ENCODE assay signal across 18 cellular contexts in the genomic region with DNA sequence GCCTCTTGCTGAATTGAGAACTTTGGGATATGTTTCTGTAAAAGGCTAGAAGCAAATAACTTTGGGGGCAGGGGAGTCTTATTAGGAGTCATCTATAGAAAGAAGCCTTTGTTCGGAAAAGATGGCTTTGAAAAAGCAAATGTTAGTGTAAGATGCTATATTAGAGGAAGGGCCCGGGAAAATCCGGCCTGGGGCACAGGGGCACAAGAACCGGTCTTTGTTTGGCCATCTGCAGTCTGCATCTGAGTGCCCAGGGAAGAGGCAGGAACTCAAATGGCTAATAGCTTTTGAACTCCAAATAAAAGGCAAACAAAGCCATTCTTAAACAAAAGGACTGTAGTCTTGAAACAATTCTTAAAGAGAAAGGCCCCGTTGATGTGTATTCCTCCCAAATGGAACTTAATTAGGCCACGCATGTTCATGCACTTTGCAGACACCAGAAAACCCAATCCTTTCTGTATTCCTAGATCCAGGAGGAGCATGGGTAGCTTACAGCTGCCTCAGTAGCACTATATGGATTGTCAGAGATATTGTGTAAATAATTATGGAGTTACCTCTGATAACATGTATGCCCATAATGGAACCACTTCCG.
A peak's percentile ranks its signal among the peaks of the same experiment; 100 is the strongest.
DNase-seq lines count a peak whose midpoint lies in the region; ATAC-seq, FAIRE-seq and TF ChIP-seq lines count a peak whose summit lies in the region.
"Had no signal": no experiment of that assay in that cellular context is flagged by ENCODE, and none has a peak within 500 bp of the region (broad histone marks: within the 10 kb centered on the region; RNA-seq: fewer than 3 reads in every experiment).

No MANE protein-coding gene starts in this region.

- no peak overlapping the region for H2BK12ac ChIP-seq in H1 (ENCODE audit: low read depth, low read length)

- no peak overlapping the region for H3K4me3 Mint-ChIP-seq in GM23338
- no peak overlapping the region for H3K4me3 Mint-ChIP-seq in nephron
- H3K4me3 Mint-ChIP-seq: central memory CD8-positive, alpha-beta T cell; nephron progenitor cell had no signal

- no peaks in the 10 kb centered on the region for H3K23me2 ChIP-seq in H1 (ENCODE audit: low read depth, low read length)

- CTCF ChIA-PET in H1 (lab: Charles Lee; ENCODE audit: partially characterized antibody): interaction anchor here (1.2 to 2.0 kb wide), 4 partner anchors 7 to 132 kb away, joined by 3 to 6 read pairs (median 4); no protein-coding TSS in a partner anchor

- peak overlapping the region; percentile 78 for H4K91ac ChIP-seq in H1 (replicated peaks; ENCODE audit: insufficient read length, low read length)

- H3K56ac ChIP-seq in H1 (replicated peaks; ENCODE audit: insufficient read length, low read depth, low read length): no peak overlapping the region

- H2BK15ac ChIP-seq in H1 (ENCODE audit: low read length): no peak overlapping the region

- H3K27me3 ChIP-seq in GM23338 (ENCODE audit: insufficient read depth) (no peaks in the 10 kb centered on the region), HUES64 (ENCODE audit: insufficient read depth, low read length) (no peaks in the 10 kb centered on the region), H1 (replicated peaks in 1 of 4; ENCODE audit: control insufficient read depth in 3 of 4, extremely low read depth in 1 of 4, insufficient read depth in 3 of 4, low read length in 3 of 4) (no peaks in the 10 kb centered on the region), sigmoid colon (no peaks in the 10 kb centered on the region)
- H3K27me3 ChIP-seq: adrenal gland, BLaER1, MG63 had no signal

- peaks cover 8% of the 10 kb centered on the region for H3K27me3 Mint-ChIP-seq in GM23338 (ENCODE audit: insufficient read depth, low read depth, poor library complexity)
- peaks cover 4% of the 10 kb centered on the region for H3K27me3 Mint-ChIP-seq in nephron (ENCODE audit: low read depth)

- TF ChIP-seq EP300 in H1 (IDR thresholded peaks at IDR 0.05; ENCODE audit: borderline replicate concordance in 1 of 2, low read depth in 2 of 2, low read length in 2 of 2) (no peak), sigmoid colon (IDR thresholded peaks at IDR 0.05) (no peak)

- TF ChIP-seq POLR2A in H1 (IDR thresholded peaks at IDR 0.05; ENCODE audit: control extremely low read depth in 1 of 2, low read depth in 2 of 2, low read length in 2 of 2) (no peak), sigmoid colon (IDR thresholded peaks at IDR 0.05) (no peak)

- H3K4me1 Mint-ChIP-seq in GM23338 (peaks cover 32% of the 10 kb centered on the region), nephron (peaks cover 28% of the 10 kb centered on the region)
- H3K4me1 Mint-ChIP-seq: central memory CD8-positive, alpha-beta T cell had no signal

- H4K5ac ChIP-seq in H1 (ENCODE audit: insufficient read length, low read depth, low read length): no peak overlapping the region

- no peak for FAIRE-seq in H1 (lab: Jason Lieb, UNC)

- POLR2A ChIA-PET in H1 (lab: Charles Lee; ENCODE audit: partially characterized antibody): interaction anchor here (0.6 to 1.0 kb wide), 2 partner anchors 9 to 276 kb away, joined by 3 to 4 read pairs; no protein-coding TSS in a partner anchor

- 0 out of 2 replicates have a peak overlapping the region, but pooled peaks have one; percentile 1 for H3K9ac ChIP-seq in HUES64 (ENCODE audit: low read depth, low read length)
- no peak overlapping the region for H3K9ac ChIP-seq in H1 (replicated peaks in 1 of 4; ENCODE audit: extremely low read depth in 1 of 4, low read depth in 3 of 4, low read length in 3 of 4)
- H3K9ac ChIP-seq: BLaER1 had no signal

- TF ChIP-seq RAD21 in H1 (IDR thresholded peaks at IDR 0.05 in 1 of 2, conservative IDR thresholded peaks at IDR 0.05 in 1 of 2; ENCODE audit: low read depth in 2 of 2, low read length in 2 of 2): no peak

- H2BK120ac ChIP-seq in H1 (replicated peaks; ENCODE audit: low read depth, low read length): no peak overlapping the region

- DNase-seq in GM23338 (ENCODE audit: low spot score): peak; percentile 65
- no peak for DNase-seq in H1 (ENCODE audit: low read depth in 1 of 2, low spot score in 2 of 2)
- no peak for DNase-seq in NCI-H128 (lab: John Stamatoyannopoulos, UW; ENCODE audit: unreplicated experiment)
- no peak for DNase-seq in sigmoid colon
- DNase-seq in 8988T: no peak
- DNase-seq: adrenal gland; nephron progenitor cell; right cardiac atrium; stimulated activated CD4-positive, alpha-beta T cell treated with anti-CD3 and anti-CD28 coated beads, Interleukin-1b, Interleukin-23, amount 100 ng/mL, for 48 hours; T-helper 1 cell had no signal

- WGBS in HUES64: 46% methylated on average over 7 of the region's 7 CpGs
- 52% methylated on average over 7 of the region's 7 CpGs; no CpG with 5 or more reads in 1 of the 2 experiments for WGBS in H1 (ENCODE audit: extremely low coverage in 1 of 2, insufficient coverage in 1 of 2, insufficient read length in 1 of 2, insufficient replicate concordance in 2 of 2, low coverage in 1 of 2, low lambda C conversion rate in 2 of 2, missing lambda C conversion rate in 1 of 2), 2 experiments
- 40 to 72% methylated on average over 7 of the region's 7 CpGs for WGBS in sigmoid colon, 2 donors

- H3K9me2 ChIP-seq in GM23338 (ENCODE audit: insufficient read depth): peaks cover 21% of the 10 kb centered on the region

- H2AFZ ChIP-seq in GM23338 (no peak overlapping the region), H1 (ENCODE audit: low read length) (no peak overlapping the region)

- no peak overlapping the region; the same call in 1 of the 2 replicates for H2AK5ac ChIP-seq in H1 (ENCODE audit: low read depth, low read length)

- H3K27ac ChIP-seq in GM23338 (ENCODE audit: low read depth) (peak overlapping the region; percentile 76), HUES64 (ENCODE audit: low read depth, low read length) (peak overlapping the region; percentile 78; the same call in 1 of the 2 replicates), H1 (ENCODE audit: low read depth, low read length) (no peak overlapping the region), sigmoid colon (no peak overlapping the region)
- H3K27ac ChIP-seq: adrenal gland, BLaER1, RWPE1 had no signal

- no peak overlapping the region for H3K23ac ChIP-seq in H1 (ENCODE audit: insufficient read length)

- H3K4me1 ChIP-seq in GM23338 (ENCODE audit: insufficient read depth) (peaks cover 22% of the 10 kb centered on the region), HUES64 (ENCODE audit: insufficient read depth, low read length) (peaks cover 37% of the 10 kb centered on the region), H1 (replicated peaks in 1 of 4; ENCODE audit: control insufficient read depth in 3 of 4, insufficient read depth in 4 of 4, low read length in 3 of 4) (peaks cover 4 to 21% (median 17%) of the 10 kb centered on the region in 4 experiments; a peak in 6 of 7 replicates), sigmoid colon (peaks cover 0 to 16% (median 8%) of the 10 kb centered on the region in 4 donors)
- H3K4me1 ChIP-seq: BLaER1 had no signal

- peaks cover 11% of the 10 kb centered on the region for H3K9me3 ChIP-seq in HUES64 (ENCODE audit: insufficient read depth, low read depth, low read length)
- peaks cover 12 to 14% of the 10 kb centered on the region in 2 experiments for H3K9me3 ChIP-seq in H1 (ENCODE audit: insufficient read depth in 2 of 2, low read depth in 1 of 2, low read length in 1 of 2)
- no peaks in the 10 kb centered on the region for H3K9me3 ChIP-seq in sigmoid colon
- H3K9me3 ChIP-seq: BLaER1, MG63 had no signal

- TF ChIP-seq CTCF in GM23338 (conservative IDR thresholded peaks at IDR 0.05; ENCODE audit: low read depth in 2 of 2) (no peak), H1 (IDR thresholded peaks at IDR 0.05; ENCODE audit: control extremely low read depth in 1 of 3, insufficient read depth in 1 of 3, low read depth in 1 of 3, low read length in 3 of 3) (no peak), nephron (IDR thresholded peaks at IDR 0.05; ENCODE audit: unreplicated experiment in 3 of 3) (no peak), sigmoid colon (IDR thresholded peaks at IDR 0.05) (no peak)

- H3F3A ChIP-seq in GM23338 (replicated peaks; ENCODE audit: low read depth): peaks cover 14% of the 10 kb centered on the region; the same call in 1 of the 2 replicates

- H2BK20ac ChIP-seq in H1 (ENCODE audit: low read length): 0 out of 2 replicates have a peak overlapping the region, but pooled peaks have one; percentile 95

- no peaks in the 10 kb centered on the region for H3K79me1 ChIP-seq in H1 (ENCODE audit: low read depth, low read length)

- H3K14ac ChIP-seq in H1 (ENCODE audit: insufficient read length): no peak overlapping the region

- H3K9me3 Mint-ChIP-seq in GM23338: peaks cover 18% of the 10 kb centered on the region
- peaks cover 10% of the 10 kb centered on the region for H3K9me3 Mint-ChIP-seq in nephron
- H3K9me3 Mint-ChIP-seq: activated T-helper 2 cell treated with anti-CD3 and anti-CD28 coated beads, Interferon-gamma antibody, Interleukin-2, Interleukin-4, amounts not matched to agents 10 μg/mL and 5 μg/mL and 100 μg/mL, durations not matched to agents 14 hours and 24 hours and 36 hours; central memory CD8-positive, alpha-beta T cell had no signal

- H4K20me1 ChIP-seq in GM23338 (replicated peaks; ENCODE audit: insufficient read depth) (no peaks in the 10 kb centered on the region), H1 (replicated peaks in 1 of 2; ENCODE audit: control insufficient read depth in 1 of 2, insufficient read depth in 2 of 2, low read length in 2 of 2) (no peaks in the 10 kb centered on the region)
- H4K20me1 ChIP-seq: BLaER1 had no signal

- no peak overlapping the region; the same call in 1 of the 2 replicates for H3K27ac Mint-ChIP-seq in GM23338
- H3K27ac Mint-ChIP-seq in nephron: peak overlapping the region; percentile 24 to 67 (median 32)
- H3K27ac Mint-ChIP-seq: activated T-helper 2 cell treated with anti-CD3 and anti-CD28 coated beads, Interferon-gamma antibody, Interleukin-2, Interleukin-4, amounts not matched to agents 10 μg/mL and 5 μg/mL and 100 μg/mL, durations not matched to agents 14 hours and 24 hours and 36 hours; nephron progenitor cell had no signal

- no peak overlapping the region for H3K18ac ChIP-seq in H1 (ENCODE audit: extremely low read depth, low read length)

- peak; percentile 79 for ATAC-seq in GM23338
- ATAC-seq: right cardiac atrium had no signal

- H3K4me2 ChIP-seq in GM23338: peak overlapping the region; percentile 28; the same call in 1 of the 2 replicates
- H3K4me2 ChIP-seq in H1 (ENCODE audit: insufficient read depth in 1 of 2, low read depth in 2 of 2, low read length in 2 of 2): no peak overlapping the region; a peak in 1 of 4 replicates
- H3K4me2 ChIP-seq: BLaER1 had no signal

- H4K8ac ChIP-seq in H1 (ENCODE audit: extremely low read depth, insufficient read depth, low read length): no peak overlapping the region

- H3K79me2 ChIP-seq in GM23338 (replicated peaks; ENCODE audit: insufficient read depth) (no peaks in the 10 kb centered on the region), H1 (ENCODE audit: control insufficient read depth in 1 of 2, insufficient read depth in 2 of 2, low read length in 2 of 2) (no peaks in the 10 kb centered on the region)

- H3K4me3 ChIP-seq in GM23338: no peak overlapping the region
- no peak overlapping the region for H3K4me3 ChIP-seq in HUES64 (ENCODE audit: low read length)
- no peak overlapping the region for H3K4me3 ChIP-seq in H1 (ENCODE audit: extremely low read depth in 1 of 4, insufficient read depth in 2 of 4, low read depth in 3 of 4, low read length in 4 of 4)
- no peak overlapping the region for H3K4me3 ChIP-seq in sigmoid colon
- H3K4me3 ChIP-seq: adrenal gland, BLaER1, lung, MG63 had no signal

- H3K36me3 Mint-ChIP-seq in GM23338 (ENCODE audit: low read depth) (peaks cover 16% of the 10 kb centered on the region), nephron (ENCODE audit: low read depth) (no peaks in the 10 kb centered on the region)

- intact Hi-C loops in sigmoid colon (cut with DNase I): no loop called here

- no peak overlapping the region for H3K4ac ChIP-seq in H1 (replicated peaks; ENCODE audit: insufficient read length, low read depth, low read length)

- peak overlapping the region; percentile 16; the same call in 1 of the 2 replicates for H2BK5ac ChIP-seq in H1 (ENCODE audit: low read depth, low read length)

- no peaks in the 10 kb centered on the region for H3K36me3 ChIP-seq in GM23338 (ENCODE audit: insufficient read depth)
- no peaks in the 10 kb centered on the region for H3K36me3 ChIP-seq in HUES64 (ENCODE audit: insufficient read depth, low read length)
- H3K36me3 ChIP-seq in H1 (ENCODE audit: control insufficient read depth in 2 of 4, insufficient read depth in 4 of 4, low read length in 3 of 4): peaks cover 0 to 6% (median 0%) of the 10 kb centered on the region in 4 experiments; a peak in 2 of 8 replicates
- no peaks in the 10 kb centered on the region for H3K36me3 ChIP-seq in sigmoid colon
- H3K36me3 ChIP-seq: adrenal gland, BLaER1, MG63 had no signal

Comparison
In these comparisons a context has a peak if more than half of its experiments do, and no peak if none do; other contexts are left out.
1. H3K27ac ChIP-seq: peak in GM23338 (single experiment) and HUES64 (single experiment); none in H1 (single experiment) and sigmoid colon (0 of 4).